Comparison of ENCODE assay signal across 23 cellular contexts in the genomic region with DNA sequence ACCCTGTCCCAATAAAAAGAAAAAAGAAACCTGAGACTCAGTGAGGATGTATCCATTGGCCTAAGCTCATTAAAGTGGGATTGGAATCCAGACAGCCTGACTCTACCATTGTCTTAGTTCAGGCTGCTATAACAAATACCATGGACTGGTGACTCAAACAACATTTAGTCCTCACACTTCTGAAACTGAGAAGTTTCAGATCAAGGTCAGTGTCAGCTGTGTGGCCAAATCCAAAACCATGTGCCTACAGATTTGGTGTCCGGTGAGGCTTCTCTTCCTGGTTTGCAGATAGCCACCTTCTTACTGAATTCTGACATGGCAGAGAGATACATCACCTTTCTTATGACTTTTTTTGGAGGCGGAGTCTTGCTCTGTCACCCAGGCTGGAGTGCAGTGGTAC. TPM values are rescaled to one million over a fixed set of nuclear protein-coding genes. Genes with fewer than 3 reads are reported as not detected.
A peak's percentile ranks its signal among the peaks of the same experiment; 100 is the strongest.
DNase-seq lines count a peak whose midpoint lies in the region; ATAC-seq, FAIRE-seq and TF ChIP-seq lines count a peak whose summit lies in the region.
"Had no signal": no experiment of that assay in that cellular context is flagged by ENCODE, and none has a peak within 500 bp of the region (broad histone marks: within the 10 kb centered on the region; RNA-seq: fewer than 3 reads in every experiment).

No MANE protein-coding gene starts in this region.

- no peak overlapping the region for H2BK15ac ChIP-seq in mesendoderm (replicated peaks; ENCODE audit: low read depth)

- H2BK5ac ChIP-seq in mesendoderm (ENCODE audit: low read length): no peak overlapping the region

- H3K9me3 Mint-ChIP-seq in activated naive CD4-positive, alpha-beta T cell treated with anti-CD3 and anti-CD28 coated beads, Interleukin-2, amount 50 U/mL, for 72 hours: peaks cover 0 to 5% of the 10 kb centered on the region in 2 donors
- H3K9me3 Mint-ChIP-seq: immature natural killer cell, neural crest cell had no signal

- H3K4ac ChIP-seq in mesendoderm (ENCODE audit: low read depth, low read length): no peak overlapping the region

- no peak overlapping the region for H3K9ac ChIP-seq in mesendoderm (ENCODE audit: low read length)
- H3K9ac ChIP-seq in kidney (ENCODE audit: low read length in 2 of 2): no peak overlapping the region

- H3K36me3 Mint-ChIP-seq in activated naive CD4-positive, alpha-beta T cell treated with anti-CD3 and anti-CD28 coated beads, Interleukin-2, amount 50 U/mL, for 72 hours: no peaks in the 10 kb centered on the region
- H3K36me3 Mint-ChIP-seq: immature natural killer cell had no signal

- H4K5ac ChIP-seq in mesendoderm (ENCODE audit: low read length): no peak overlapping the region

- no peak overlapping the region for H3K27ac ChIP-seq in mesendoderm (ENCODE audit: low read depth, low read length)
- H3K27ac ChIP-seq in kidney (ENCODE audit: low read depth in 2 of 2, low read length in 2 of 2): no peak overlapping the region
- H3K27ac ChIP-seq in coronary artery: no peak overlapping the region
- H3K27ac ChIP-seq: colonic mucosa, HL-60 had no signal

- H3K23ac ChIP-seq in mesendoderm (ENCODE audit: low read length): no peak overlapping the region

- no peak overlapping the region for H4K8ac ChIP-seq in mesendoderm (ENCODE audit: low read depth, low read length)

- H3K27me3 ChIP-seq in mesendoderm (ENCODE audit: insufficient read depth, low read length, poor library complexity): no peaks in the 10 kb centered on the region
- H3K27me3 ChIP-seq: colonic mucosa, MG63 had no signal

- peak; percentile 44 to 81 for ATAC-seq in activated naive CD4-positive, alpha-beta T cell treated with anti-CD3 and anti-CD28 coated beads, Interleukin-2, amount 50 U/mL, for 72 hours
- ATAC-seq in GM21381 (IDR thresholded peaks at IDR 0.05; ENCODE audit: unreplicated experiment): peak; percentile 80
- ATAC-seq in HG03196 (IDR thresholded peaks at IDR 0.05; ENCODE audit: unreplicated experiment): peak; percentile 77
- ATAC-seq: mucosa of descending colon had no signal

- H3K79me2 ChIP-seq in mesendoderm (ENCODE audit: control insufficient read depth, insufficient read depth, low read length): no peaks in the 10 kb centered on the region

- no peak overlapping the region for H2AK5ac ChIP-seq in mesendoderm (ENCODE audit: low read length)

- no peaks in the 10 kb centered on the region for H3K79me1 ChIP-seq in mesendoderm (ENCODE audit: low read length)

- H3K4me2 ChIP-seq in mesendoderm (ENCODE audit: low read length): no peak overlapping the region

- H3K18ac ChIP-seq in mesendoderm (ENCODE audit: low read length): no peak overlapping the region

- H3K56ac ChIP-seq in mesendoderm (ENCODE audit: low read length): no peak overlapping the region

- H3K4me1 ChIP-seq in mesendoderm (ENCODE audit: control insufficient read depth, low read depth, low read length): no peaks in the 10 kb centered on the region
- peaks cover 0 to 5% of the 10 kb centered on the region in 2 donors for H3K4me1 ChIP-seq in kidney (ENCODE audit: control insufficient read depth in 1 of 2, insufficient read depth in 1 of 2, low read depth in 1 of 2, low read length in 2 of 2)

- WGBS in mesendoderm (ENCODE audit: extremely low coverage, insufficient coverage, low lambda C conversion rate): no CpG with 5 or more reads among the region's 2 CpGs

- no peak for DNase-seq in activated naive CD4-positive, alpha-beta T cell treated with anti-CD3 and anti-CD28 coated beads, Interleukin-2, amount 50 U/mL, for 72 hours (ENCODE audit: low spot score in 2 of 2)
- no peak for DNase-seq in activated naive CD4-positive, alpha-beta T cell treated with anti-CD3 and anti-CD28 coated beads, Interleukin-2, amount 50 U/mL, for 16 hours
- DNase-seq in mesendoderm (no peak), kidney (no peak), coronary artery (ENCODE audit: low spot score) (no peak), HCEC 1CT (no peak)
- DNase-seq: activated T-cell treated with anti-CD3 and anti-CD28 coated beads, Interleukin-2, amount 50 U/mL, for 72 hours; Calu3; colonic mucosa; EL; immature natural killer cell; IMR-90; MG63; mucosa of descending colon; NCI-H187 had no signal

- no peaks in the 10 kb centered on the region for H3K36me3 ChIP-seq in mesendoderm (ENCODE audit: control insufficient read depth, insufficient read depth, low read length)
- H3K36me3 ChIP-seq in kidney (ENCODE audit: control insufficient read depth in 1 of 2, insufficient read depth in 2 of 2, low read length in 2 of 2): no peaks in the 10 kb centered on the region
- H3K36me3 ChIP-seq: colonic mucosa, HAP-1, MG63 had no signal

- H3K27ac Mint-ChIP-seq in activated naive CD4-positive, alpha-beta T cell treated with anti-CD3 and anti-CD28 coated beads, Interleukin-2, amount 50 U/mL, for 72 hours: no peak overlapping the region
- H3K27ac Mint-ChIP-seq: activated T-cell treated with anti-CD3 and anti-CD28 coated beads, Interleukin-2, amount 50 U/mL, for 72 hours; B cell; immature natural killer cell; progenitor cell of endocrine pancreas had no signal

- no peak for FAIRE-seq in kidney (lab: Jason Lieb, UNC)
- FAIRE-seq: endothelial cell of umbilical vein had no signal

- peaks cover 0 to 5% of the 10 kb centered on the region in 2 donors for H3K9me3 ChIP-seq in kidney (ENCODE audit: control insufficient read depth in 1 of 2, low read length in 2 of 2)
- H3K9me3 ChIP-seq: colonic mucosa, HAP-1, mucosa of descending colon had no signal

- no peak overlapping the region for H3K4me3 ChIP-seq in mesendoderm (ENCODE audit: low read length)
- H3K4me3 ChIP-seq in kidney (ENCODE audit: low read length in 2 of 2): no peak overlapping the region
- no peak overlapping the region for H3K4me3 ChIP-seq in coronary artery
- H3K4me3 ChIP-seq: colonic mucosa, HAP-1, MG63, mucosa of descending colon had no signal

- no peak overlapping the region for H2BK120ac ChIP-seq in mesendoderm (ENCODE audit: low read depth, low read length)

- intact Hi-C loops in kidney (cut with DNase I): no loop called here

- TF ChIP-seq CTCF in kidney (IDR thresholded peaks at IDR 0.05; ENCODE audit: borderline replicate concordance, extremely low read depth, insufficient read depth): no peak
- no peak for TF ChIP-seq CTCF in coronary artery (IDR thresholded peaks at IDR 0.05)

RNA-seq across cellular contexts. Expression of a gene that starts 53.3 kb away (rescaled TPM):
- total RNA-seq in activated naive CD4-positive, alpha-beta T cell treated with anti-CD3 and anti-CD28 coated beads, Interleukin-2, amount 50 U/mL, for 72 hours: 10 to 100 TPM in 1 of 2 donors, 1 to 10 TPM in 1; 9.2 to 10.8 TPM
- 5.4 TPM for polyA plus RNA-seq in mesendoderm (2013, experiment 1 of 2)
- polyA plus RNA-seq in mesendoderm (2013, experiment 2 of 2): 4.7 TPM
- 8.5 TPM for total RNA-seq in kidney
- polyA plus RNA-seq in kidney (ENCODE audit: insufficient read depth, low read depth, low replicate concordance): 6.3 TPM
